ENCODE assay signal across 18 cellular contexts in genomic region chr3:196772897-196773296, GRCh38. TPM values are rescaled to one million over a fixed set of nuclear protein-coding genes. Genes with fewer than 3 reads are reported as not detected.
A peak's percentile ranks its signal among the peaks of the same experiment; 100 is the strongest.
DNase-seq lines count a peak whose midpoint lies in the region; ATAC-seq and TF ChIP-seq lines count a peak whose summit lies in the region.
"Had no signal": no experiment of that assay in that cellular context is flagged by ENCODE, and none has a peak within 500 bp of the region (broad histone marks: within the 10 kb centered on the region; RNA-seq: fewer than 3 reads in every experiment).

No MANE protein-coding gene starts in this region.

- peak overlapping the region in 2 of 11 experiments; percentile 23 to 45; a peak in 4 of 22 replicates for H3K27ac ChIP-seq in BLaER1 treated with 17β-estradiol and CSF1 and Interleukin-3, amounts not matched to agents 10 nM and 100 nM
- H3K27ac ChIP-seq in RWPE2 (ENCODE audit: poor library complexity, severe bottlenecking), result peak overlapping the region; percentile 75
- H3K27ac ChIP-seq: left lung, SJCRH30, VCaP had no signal

- intact Hi-C loops in sciatic nerve (cut with DNase I), result no loop called here

- peaks cover 0 to 51% (median 34%) of the 10 kb centered on the region in 11 experiments; a peak in 18 of 22 replicates for H3K9me3 ChIP-seq in BLaER1 treated with 17β-estradiol and CSF1 and Interleukin-3, amounts not matched to agents 10 nM and 100 nM (replicated peaks in 1 of 11)
- H3K9me3 ChIP-seq in RWPE2 (ENCODE audit: severe bottlenecking), result no peaks in the 10 kb centered on the region
- H3K9me3 ChIP-seq: left lung had no signal

- TF ChIP-seq CTCF in RWPE2 (IDR thresholded peaks at IDR 0.05; ENCODE audit: poor library complexity, severe bottlenecking), result no peak

- H4K20me1 ChIP-seq in BLaER1 treated with 17β-estradiol and CSF1 and Interleukin-3, amounts not matched to agents 10 nM and 100 nM, result peaks cover 77 to 100% (median 100%) of the 10 kb centered on the region in 11 experiments

- H3K4me1 ChIP-seq in BLaER1 treated with 17β-estradiol and CSF1 and Interleukin-3, amounts not matched to agents 10 nM and 100 nM, result peaks cover 35 to 74% (median 40%) of the 10 kb centered on the region in 10 experiments
- H3K4me1 ChIP-seq in RWPE2 (ENCODE audit: insufficient read depth, poor library complexity, severe bottlenecking), result peaks cover 25% of the 10 kb centered on the region
- H3K4me1 ChIP-seq: SJCRH30 had no signal

- peaks cover 46 to 83% (median 60%) of the 10 kb centered on the region in 11 experiments for H3K36me3 ChIP-seq in BLaER1 treated with 17β-estradiol and CSF1 and Interleukin-3, amounts not matched to agents 10 nM and 100 nM
- peaks cover 12% of the 10 kb centered on the region for H3K36me3 ChIP-seq in RWPE2 (ENCODE audit: low read depth)

- H3K9ac ChIP-seq in BLaER1 treated with 17β-estradiol and CSF1 and Interleukin-3, amounts not matched to agents 10 nM and 100 nM, result 0 out of 22 replicates have a peak overlapping the region, but pooled peaks of 1 of the 11 experiments have one; percentile 17

- peak overlapping the region in 8 of 11 experiments; percentile 20 to 81 (median 42); a peak in 9 of 22 replicates for H3K4me2 ChIP-seq in BLaER1 treated with 17β-estradiol and CSF1 and Interleukin-3, amounts not matched to agents 10 nM and 100 nM

- DNase-seq in RWPE2 (ENCODE audit: low spot score), result no peak
- DNase-seq in foreskin melanocyte, result peak; percentile 58
- DNase-seq in sciatic nerve (ENCODE audit: low spot score), result no peak
- DNase-seq in T-helper 2 cell, result no peak
- no peak for DNase-seq in SW 1271 (lab: John Stamatoyannopoulos, UW)
- no peak for DNase-seq in NCI-H774 (lab: John Stamatoyannopoulos, UW)
- DNase-seq: activated CD4-positive, alpha-beta T cell treated with anti-CD3 and anti-CD28 coated beads, Interleukin-2, amount 50 U/mL, for 48 hours; activated naive CD4-positive, alpha-beta T cell treated with Interleukin-2 at 50 U/mL for 16 hours; glutamatergic neuron; left lung; NCI-H1105; NCI-H2081 treated with DMSO at 0.1 percent for 48 hours; NCI-H446 treated with DMSO at 0.1 percent for 48 hours; SJCRH30; stimulated activated CD8-positive, alpha-beta memory T cell treated with anti-CD3 and anti-CD28 coated beads, Interleukin-4, amount 100 ng/mL, for 48 hours had no signal

- no peaks in the 10 kb centered on the region for H3K27me3 ChIP-seq in BLaER1 treated with 17β-estradiol and CSF1 and Interleukin-3, amounts not matched to agents 10 nM and 100 nM
- H3K27me3 ChIP-seq in RWPE2 (ENCODE audit: insufficient read depth, poor library complexity, severe bottlenecking), result no peaks in the 10 kb centered on the region
- H3K27me3 ChIP-seq: left lung had no signal

- no peak for ATAC-seq in RWPE2 (ENCODE audit: low read depth)
- ATAC-seq in sciatic nerve, result peak; percentile 79
- ATAC-seq: left lung, Panc1 had no signal

- no peak overlapping the region for H3K4me3 ChIP-seq in BLaER1 treated with 17β-estradiol and CSF1 and Interleukin-3, amounts not matched to agents 10 nM and 100 nM
- H3K4me3 ChIP-seq in RWPE2 (ENCODE audit: severe bottlenecking), result no peak overlapping the region
- H3K4me3 ChIP-seq: left lung, SJCRH30 had no signal

RNA-seq across cellular contexts. Expression of gene PAK2, which starts 33.2 kb away (rescaled TPM):
- total RNA-seq in sciatic nerve, result 60.8 TPM
